ENCODE assay signal across 7 cellular contexts in genomic region chr12:45655186-45655585, GRCh38.
DNase-seq lines count a peak whose midpoint lies in the region; ATAC-seq and TF ChIP-seq lines count a peak whose summit lies in the region.

No MANE protein-coding gene starts in this region.

- H3F3A ChIP-seq in GM23248 (ENCODE audit: insufficient read depth) = no peaks in the 10 kb centered on the region

- peak; percentile 89 for ATAC-seq in GM21381 (IDR thresholded peaks at IDR 0.05; ENCODE audit: unreplicated experiment)
- peak; percentile 64 for ATAC-seq in stimulated activated memory B cell treated with anti-CD40 and anti-IgM and Interleukin-4, amounts not matched to agents 10 μg/mL and 1 μg/mL and 100 μg/mL, for 72 hours

- peaks cover 30% of the 10 kb centered on the region for H3K27me3 Mint-ChIP-seq in stimulated activated memory B cell treated with anti-CD40 and anti-IgM and Interleukin-4, amounts not matched to agents 10 μg/mL and 1 μg/mL and 100 μg/mL, for 72 hours

- H3K9me2 ChIP-seq in GM23248 (ENCODE audit: insufficient read depth) = no peaks in the 10 kb centered on the region; the same call in 1 of the 2 replicates

- in situ Hi-C loops in GM23248 (cut with MboI) = no loop called here

- H3K36me3 ChIP-seq in GM23248 (ENCODE audit: low read depth) = no peaks in the 10 kb centered on the region

- H3K79me2 ChIP-seq in GM23248 (ENCODE audit: insufficient read depth) = no peaks in the 10 kb centered on the region

- no peak overlapping the region for H3K4me2 ChIP-seq in GM23248 (ENCODE audit: unreplicated experiment)

- H4K20me1 ChIP-seq in GM23248 (ENCODE audit: insufficient read depth) = no peaks in the 10 kb centered on the region

- no peaks in the 10 kb centered on the region for H3K4me1 Mint-ChIP-seq in stimulated activated memory B cell treated with anti-CD40 and anti-IgM and Interleukin-4, amounts not matched to agents 10 μg/mL and 1 μg/mL and 100 μg/mL, for 72 hours

- no peaks in the 10 kb centered on the region for H3K9me3 Mint-ChIP-seq in stimulated activated memory B cell treated with anti-CD40 and anti-IgM and Interleukin-4, amounts not matched to agents 10 μg/mL and 1 μg/mL and 100 μg/mL, for 72 hours

- no peaks in the 10 kb centered on the region for H3K9me3 ChIP-seq in GM23248 (ENCODE audit: low read depth)

- no peaks in the 10 kb centered on the region for H3K36me3 Mint-ChIP-seq in stimulated activated memory B cell treated with anti-CD40 and anti-IgM and Interleukin-4, amounts not matched to agents 10 μg/mL and 1 μg/mL and 100 μg/mL, for 72 hours

- DNase-seq in NCI-H1092 (lab: John Stamatoyannopoulos, UW) (peak; percentile 33), glomerular visceral epithelial cell (ENCODE audit: extremely low spot score) (peak; percentile 9), foreskin fibroblast (no peak), GM23248 (no peak)
- peak; percentile 60 for DNase-seq in activated CD4-positive, alpha-beta T cell treated with anti-CD3 and anti-CD28 coated beads, Interleukin-2, amount 50 U/mL, for 1 hour

- H3K4me1 ChIP-seq in GM23248 (ENCODE audit: insufficient read depth) = no peaks in the 10 kb centered on the region

- H3K27ac ChIP-seq in GM23248 = no peak overlapping the region

- H3K4me3 ChIP-seq in foreskin fibroblast (ENCODE audit: low read depth in 1 of 2, low read length in 2 of 2) (no peak overlapping the region), GM23248 (no peak overlapping the region)

- no peak for TF ChIP-seq CTCF in foreskin fibroblast (IDR thresholded peaks at IDR 0.05; ENCODE audit: low read depth, low read length)

- no peak overlapping the region for H3K4me3 Mint-ChIP-seq in stimulated activated memory B cell treated with anti-CD40 and anti-IgM and Interleukin-4, amounts not matched to agents 10 μg/mL and 1 μg/mL and 100 μg/mL, for 72 hours

- no peak overlapping the region for H2AFZ ChIP-seq in GM23248

- WGBS in GM23248 (ENCODE audit: low coverage in 1 of 2, low lambda C conversion rate in 2 of 2, missing lambda C conversion rate in 2 of 2), 2 experiments = 77 to 80% methylated on average over 5 of the region's 5 CpGs

- no peaks in the 10 kb centered on the region for H3K27me3 ChIP-seq in GM23248 (replicated peaks; ENCODE audit: insufficient read depth)

- no peak overlapping the region for H3K9ac ChIP-seq in GM23248

- H3K27ac Mint-ChIP-seq in stimulated activated memory B cell treated with anti-CD40 and anti-IgM and Interleukin-4, amounts not matched to agents 10 μg/mL and 1 μg/mL and 100 μg/mL, for 72 hours = no peak overlapping the region

Comparison
In these comparisons a context has a peak if more than half of its experiments do, and no peak if none do; other contexts are left out.
1. DNase-seq: peak in NCI-H1092 (single experiment), activated CD4-positive, alpha-beta T cell treated with anti-CD3 and anti-CD28 coated beads, Interleukin-2, amount 50 U/mL, for 1 hour (single experiment) and glomerular visceral epithelial cell (single experiment); none in foreskin fibroblast (0 of 2) and GM23248 (single experiment).